In the genomic region with DNA sequence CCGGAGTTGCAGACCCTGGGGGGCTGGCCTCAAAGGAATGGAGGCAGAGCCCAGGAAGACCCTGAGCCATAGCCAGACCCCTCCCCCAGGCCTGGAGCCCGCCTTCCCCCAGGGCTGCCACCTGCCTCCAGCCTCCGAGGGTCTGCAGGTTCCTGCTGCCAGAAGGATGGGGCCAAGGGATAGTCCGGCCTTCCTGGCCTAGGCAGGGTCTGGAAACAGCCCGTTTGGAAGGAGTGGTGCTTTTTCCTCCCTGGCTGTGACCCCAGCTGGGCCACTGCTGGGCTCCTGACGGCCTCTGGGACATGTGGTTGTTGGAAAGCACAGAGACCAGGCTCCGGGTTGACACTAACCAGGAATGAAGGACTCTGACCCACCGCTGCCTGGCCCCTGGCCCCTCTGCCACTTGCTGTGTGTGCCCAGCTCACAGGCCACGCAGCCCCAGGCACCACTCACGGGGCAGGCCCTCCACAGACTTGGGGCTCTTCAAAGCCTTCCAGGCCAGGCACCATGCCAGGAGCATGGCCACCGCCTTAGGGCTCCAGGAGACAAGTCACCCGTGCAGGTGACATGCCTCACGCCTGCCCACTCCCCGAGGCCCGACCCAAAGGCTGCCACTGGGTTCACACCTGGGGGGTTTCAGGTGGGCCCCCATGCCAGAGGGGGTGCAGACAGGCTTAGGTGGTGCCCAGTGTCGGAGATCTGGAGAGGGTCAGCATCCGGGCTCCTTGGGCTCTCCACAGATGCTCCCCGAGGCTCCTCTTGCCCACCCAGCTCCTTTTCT, we compare ENCODE assay signal across 19 cellular contexts. TPM values are rescaled to one million over a fixed set of nuclear protein-coding genes. Genes with fewer than 3 reads are reported as not detected.
DNase-seq lines count a peak whose midpoint lies in the region; ATAC-seq and TF ChIP-seq lines count a peak whose summit lies in the region.
"Had no signal": no experiment of that assay in that cellular context is flagged by ENCODE, and none has a peak within 500 bp of the region (broad histone marks: within the 10 kb centered on the region; RNA-seq: fewer than 3 reads in every experiment).

No MANE protein-coding gene starts in this region.

- TF ChIP-seq CTCF in cardiac muscle cell (IDR thresholded peaks at IDR 0.05; ENCODE audit: low read depth, low read length) = no peak
- no peak for TF ChIP-seq CTCF in coronary artery (IDR thresholded peaks at IDR 0.05)
- no peak for TF ChIP-seq CTCF in nephron (IDR thresholded peaks at IDR 0.05; ENCODE audit: unreplicated experiment in 3 of 3)
- no peak for TF ChIP-seq CTCF in vagina (IDR thresholded peaks at IDR 0.05)

- H3K27me3 ChIP-seq in cardiac muscle cell = no peaks in the 10 kb centered on the region
- no peaks in the 10 kb centered on the region for H3K27me3 ChIP-seq in vagina

- no peak overlapping the region for H3K4me3 Mint-ChIP-seq in nephron
- H3K4me3 Mint-ChIP-seq: stimulated activated naive B cell treated with anti-CD40 and anti-IgM and Interleukin-4, amounts not matched to agents 10 μg/mL and 1 μg/mL and 100 μg/mL, for 72 hours; T-cell had no signal

- ATAC-seq in Right ventricle myocardium superior (ENCODE audit: poor library complexity) = no peak
- ATAC-seq: T-cell had no signal

- H3K27me3 Mint-ChIP-seq in nephron (ENCODE audit: low read depth) = peaks cover 4% of the 10 kb centered on the region

- TF ChIP-seq POLR2A in vagina (IDR thresholded peaks at IDR 0.05) = no peak

- intact Hi-C loops in Right ventricle myocardium superior (cut with DNase I) = no loop called here
- intact Hi-C loops in vagina (cut with DNase I) = no loop called here

- no peak overlapping the region for H3K4me3 ChIP-seq in cardiac muscle cell
- no peak overlapping the region for H3K4me3 ChIP-seq in coronary artery
- no peak overlapping the region for H3K4me3 ChIP-seq in vagina
- H3K4me3 ChIP-seq: skin epidermis had no signal

- H3K9me3 Mint-ChIP-seq in nephron = peaks cover 4% of the 10 kb centered on the region
- H3K9me3 Mint-ChIP-seq: stimulated activated naive B cell treated with anti-CD40 and anti-IgM and Interleukin-4, amounts not matched to agents 10 μg/mL and 1 μg/mL and 100 μg/mL, for 72 hours; T-cell had no signal

- peaks cover 4% of the 10 kb centered on the region for H3K36me3 Mint-ChIP-seq in nephron (ENCODE audit: low read depth)
- H3K36me3 Mint-ChIP-seq: stimulated activated naive B cell treated with anti-CD40 and anti-IgM and Interleukin-4, amounts not matched to agents 10 μg/mL and 1 μg/mL and 100 μg/mL, for 72 hours; T-cell had no signal

- H3K36me3 ChIP-seq in cardiac muscle cell (no peaks in the 10 kb centered on the region), vagina (no peaks in the 10 kb centered on the region)

- H3K4me1 Mint-ChIP-seq in nephron = peaks cover 33% of the 10 kb centered on the region

- H3K27ac ChIP-seq in cardiac muscle cell (peak overlapping the region; percentile 42), coronary artery (peak overlapping the region; percentile 94 to 95), vagina (peak overlapping the region; percentile 63)
- H3K27ac ChIP-seq: HL-60, VCaP had no signal

- DNase-seq in cardiac muscle cell (ENCODE audit: low read depth in 1 of 2, low spot score in 1 of 2) = no peak
- DNase-seq in Right ventricle myocardium superior = no peak
- no peak for DNase-seq in coronary artery (ENCODE audit: low spot score)
- no peak for DNase-seq in vagina (ENCODE audit: extremely low spot score in 2 of 2)
- DNase-seq in NCI-H2196 treated with DMSO at 0.1 percent for 48 hours (lab: John Stamatoyannopoulos, UW; ENCODE audit: unreplicated experiment) = no peak
- no peak for DNase-seq in NCI-H524 treated with DMSO at 0.1 percent for 48 hours (lab: John Stamatoyannopoulos, UW)
- DNase-seq in AG08396 (ENCODE audit: low spot score) = no peak
- DNase-seq: activated effector memory CD4-positive, alpha-beta T cell treated with Interleukin-2 at 50 U/mL for 16 hours; NCI-H1694; NCI-H446 treated with DMSO at 0.1 percent for 48 hours; OCI-M1; stimulated activated naive B cell treated with anti-CD40 and anti-IgM and Interleukin-4, amounts not matched to agents 10 μg/mL and 1 μg/mL and 100 μg/mL, for 72 hours; T-cell had no signal

- H3K9me3 ChIP-seq in cardiac muscle cell (ENCODE audit: low read depth) (no peaks in the 10 kb centered on the region), vagina (no peaks in the 10 kb centered on the region)

- H3K4me1 ChIP-seq in cardiac muscle cell (ENCODE audit: low read depth) = peaks cover 51% of the 10 kb centered on the region
- H3K4me1 ChIP-seq in vagina = peaks cover 70% of the 10 kb centered on the region

- H3K27ac Mint-ChIP-seq in nephron = peak overlapping the region in 2 of 3 experiments; percentile 48 to 77
- H3K27ac Mint-ChIP-seq: stimulated activated naive B cell treated with anti-CD40 and anti-IgM and Interleukin-4, amounts not matched to agents 10 μg/mL and 1 μg/mL and 100 μg/mL, for 72 hours; T-cell had no signal

RNA-seq across cellular contexts. Expression of gene LAMA5, which starts 3.9 kb away (rescaled TPM):
- total RNA-seq in cardiac muscle cell = 103 and 162 TPM in 2 replicates
- 168 and 214 TPM in 2 replicates for polyA plus RNA-seq in cardiac muscle cell
- total RNA-seq in Right ventricle myocardium superior = 79.6 TPM
- total RNA-seq in vagina = 150 TPM

RNA-seq across cellular contexts. Expression of gene RPS21, which starts 15.9 kb away (rescaled TPM):
- total RNA-seq in cardiac muscle cell = 839 and 997 TPM in 2 replicates
- polyA plus RNA-seq in cardiac muscle cell = 374 and 378 TPM in 2 replicates
- 732 TPM for total RNA-seq in Right ventricle myocardium superior
- total RNA-seq in vagina = 1,935 TPM

RNA-seq across cellular contexts. Expression of gene CABLES2, which starts 36.1 kb away (rescaled TPM):
- 15.5 and 17.9 TPM in 2 replicates for total RNA-seq in cardiac muscle cell
- 21.4 and 23.8 TPM in 2 replicates for polyA plus RNA-seq in cardiac muscle cell
- total RNA-seq in Right ventricle myocardium superior = 15.0 TPM
- total RNA-seq in vagina = 1.5 TPM

RNA-seq across cellular contexts. Expression of gene RBBP8NL, which starts 56.3 kb away (rescaled TPM):
- not detected in 2 replicates for total RNA-seq in cardiac muscle cell
- polyA plus RNA-seq in cardiac muscle cell = not detected in 2 replicates
- total RNA-seq in Right ventricle myocardium superior = not detected
- total RNA-seq in vagina = 1.7 TPM
- total RNA-seq: LHCN-M2, mesenteric fat pad, T-cell had no signal

Comparison
In these comparisons a context has a peak if more than half of its experiments do, and no peak if none do; other contexts are left out.
1. H3K27ac ChIP-seq: peak in every context shown above with its lines; median percentile 94 in coronary artery; 63 in vagina; 42 in cardiac muscle cell.